Comparison of ENCODE assay signal across 8 cellular contexts in the genomic region with DNA sequence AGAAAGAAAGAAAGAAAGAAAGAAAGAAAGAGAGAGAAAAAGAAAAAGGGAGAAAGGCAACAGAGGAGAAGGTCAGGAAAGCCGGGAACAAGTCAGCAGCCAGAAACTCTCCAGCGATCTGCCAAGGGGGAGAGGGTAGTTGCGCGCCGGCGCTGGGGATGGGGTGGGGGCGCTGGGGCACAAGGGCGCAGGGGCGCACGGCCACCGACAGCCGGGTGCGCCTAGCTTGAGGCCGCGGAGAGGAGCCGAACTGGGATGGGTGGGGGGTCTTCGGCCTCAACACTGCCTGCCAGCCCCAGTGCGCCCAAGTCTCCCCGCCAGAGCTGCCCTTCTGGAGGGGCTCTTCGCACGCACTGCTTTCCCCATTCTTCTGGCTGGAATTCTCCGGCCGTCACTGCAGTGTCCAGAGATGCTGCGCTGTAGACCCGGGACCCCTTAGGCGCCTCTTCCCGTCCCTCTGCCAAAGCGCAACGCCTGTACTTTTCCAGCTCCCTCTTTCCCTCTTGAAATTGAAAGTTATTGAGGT. TPM values are rescaled to one million over a fixed set of nuclear protein-coding genes. Genes with fewer than 3 reads are reported as not detected.
DNase-seq lines count a peak whose midpoint lies in the region; ATAC-seq and TF ChIP-seq lines count a peak whose summit lies in the region.

No MANE protein-coding gene starts in this region.

- peak overlapping the region; percentile 37 for H3K4me3 ChIP-seq in GM08714 (ENCODE audit: low read length)
- peak overlapping the region; percentile 27 for H3K4me3 ChIP-seq in SJSA1
- peak overlapping the region; percentile 21 to 60 (median 56) for H3K4me3 ChIP-seq in heart right ventricle
- H3K4me3 ChIP-seq in gastrocnemius medialis: peak overlapping the region; percentile 66 to 72 (median 66)
- no peak overlapping the region for H3K4me3 ChIP-seq in body of pancreas

- H3K27me3 ChIP-seq in SJSA1 (replicated peaks) (peaks cover 59% of the 10 kb centered on the region), heart right ventricle (peaks cover 10 to 83% (median 49%) of the 10 kb centered on the region in 7 donors), gastrocnemius medialis (peaks cover 0 to 9% (median 0%) of the 10 kb centered on the region in 3 donors), body of pancreas (peaks cover 0 to 9% of the 10 kb centered on the region in 2 donors)

- in situ Hi-C loops in gastrocnemius medialis (cut with MboI; ENCODE audit: low sequenced_read_pairs in 4 of 4): loop anchor here in 2 of 4 donors (25.0 kb wide), 1 partner anchor 306 kb away; no protein-coding TSS in a partner anchor

- WGBS in heart right ventricle, 2 donors: 1% methylated on average over 29 of the region's 29 CpGs
- 0 to 1% methylated on average over 25 to 28 of the region's 29 CpGs for WGBS in body of pancreas, 2 donors

- H3K4me1 ChIP-seq in SJSA1 (replicated peaks) (peaks cover 13% of the 10 kb centered on the region), heart right ventricle (peaks cover 4 to 32% (median 26%) of the 10 kb centered on the region in 9 donors), gastrocnemius medialis (peaks cover 26 to 46% of the 10 kb centered on the region in 2 donors), body of pancreas (peaks cover 24% of the 10 kb centered on the region)

- ATAC-seq in heart right ventricle (no peak), gastrocnemius medialis (peak in 1 of 2 donors; percentile 10), HG03432 (IDR thresholded peaks at IDR 0.05; ENCODE audit: unreplicated experiment) (no peak), body of pancreas (no peak)

- no peaks in the 10 kb centered on the region for H3K9me3 ChIP-seq in SJSA1 (replicated peaks)
- no peaks in the 10 kb centered on the region for H3K9me3 ChIP-seq in heart right ventricle
- H3K9me3 ChIP-seq in gastrocnemius medialis: no peaks in the 10 kb centered on the region
- H3K9me3 ChIP-seq in body of pancreas: no peaks in the 10 kb centered on the region

- TF ChIP-seq CTCF in heart right ventricle (IDR thresholded peaks at IDR 0.05): no peak
- TF ChIP-seq CTCF in gastrocnemius medialis (IDR thresholded peaks at IDR 0.05 in 4 of 5, conservative IDR thresholded peaks at IDR 0.05 in 1 of 5): no peak
- no peak for TF ChIP-seq CTCF in body of pancreas (IDR thresholded peaks at IDR 0.05)

- peak in 1 of 2 donors; percentile 0 for TF ChIP-seq POLR2A in gastrocnemius medialis (IDR thresholded peaks at IDR 0.05)
- TF ChIP-seq POLR2A in body of pancreas (IDR thresholded peaks at IDR 0.05): no peak

- intact Hi-C loops in heart right ventricle (cut with DNase I) (loop anchor here in 3 of 10 donors (5.0 kb wide), 3 partner anchors 311 to 1619 kb away; no protein-coding TSS in a partner anchor), gastrocnemius medialis (cut with DNase I; ENCODE audit: low total_unique reads) (loop anchor here (2.0 to 5.0 kb wide), 3 partner anchors 73 to 1131 kb away; partner anchors contain the start of genes RNF146 and TRMT11), body of pancreas (cut with DNase I) (no loop called here)

- no peak overlapping the region for H3K27ac ChIP-seq in SJSA1
- no peak overlapping the region for H3K27ac ChIP-seq in heart right ventricle
- H3K27ac ChIP-seq in gastrocnemius medialis: peak overlapping the region; percentile 83 to 94 (median 86)
- no peak overlapping the region for H3K27ac ChIP-seq in body of pancreas

- H3K36me3 ChIP-seq in SJSA1 (no peaks in the 10 kb centered on the region), heart right ventricle (no peaks in the 10 kb centered on the region), gastrocnemius medialis (no peaks in the 10 kb centered on the region), body of pancreas (replicated peaks in 1 of 2; ENCODE audit: insufficient read depth in 1 of 2, low read depth in 2 of 2) (no peaks in the 10 kb centered on the region)

- no peak for DNase-seq in SJSA1 (ENCODE audit: low read depth in 1 of 2, low spot score in 2 of 2)
- no peak for DNase-seq in heart right ventricle
- DNase-seq in gastrocnemius medialis: no peak
- DNase-seq in NCI-H226: no peak
- DNase-seq in DMS114 treated with DMSO at 0.1 percent for 48 hours (lab: John Stamatoyannopoulos, UW; ENCODE audit: unreplicated experiment): no peak
- DNase-seq in body of pancreas: no peak

RNA-seq across cellular contexts. Expression of gene RSPO3, which starts 0.4 kb away (rescaled TPM):
- total RNA-seq in SJSA1 (2014; rRNA removed; shearing (Covaris generic)): not detected in 2 replicates
- total RNA-seq in heart right ventricle: under 1 TPM in 9 of 10 donors, not detected in 1; 0.21 to 0.64 (median 0.37) TPM
- under 1 TPM; 0.20 to 0.73 TPM for polyA plus RNA-seq in heart right ventricle
- total RNA-seq in gastrocnemius medialis: 10 to 100 TPM in 1 of 4 donors, 1 to 10 TPM in 3; 4.8 to 30.5 (median 7.2) TPM
- 1 to 10 TPM; 1.6 to 7.3 TPM for total RNA-seq in body of pancreas

Comparison
In these comparisons a context has a peak if more than half of its experiments do, and no peak if none do; other contexts are left out.
1. H3K4me3 ChIP-seq: peak in GM08714 (single experiment), SJSA1 (single experiment), heart right ventricle (10 of 10) and gastrocnemius medialis (4 of 4); none in body of pancreas (0 of 2).
2. H3K27ac ChIP-seq: peak in gastrocnemius medialis (4 of 4); none in SJSA1 (single experiment), heart right ventricle (0 of 10) and body of pancreas (0 of 4).